Comparison of ENCODE assay signal across 29 cellular contexts in the genomic region with DNA sequence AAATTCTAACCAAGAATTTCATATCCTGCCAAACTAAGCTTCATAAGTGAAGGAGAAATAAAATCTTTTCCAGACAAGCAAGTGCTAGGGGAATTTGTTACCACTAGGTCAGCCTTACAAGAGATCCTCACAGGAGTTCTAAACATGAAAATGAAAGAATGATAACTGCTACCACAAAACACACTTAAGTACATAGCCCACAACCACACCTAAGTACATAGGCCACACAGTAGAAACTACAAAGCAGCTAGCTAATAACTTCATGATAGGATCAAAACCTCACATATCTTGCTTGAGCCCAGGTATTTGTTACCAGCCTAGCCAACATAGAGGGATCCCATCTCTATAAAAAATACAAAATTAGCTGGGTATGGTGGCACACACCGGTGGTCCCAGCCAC.
"Had no signal": no experiment of that assay in that cellular context is flagged by ENCODE, and none has a peak within 500 bp of the region (broad histone marks: within the 10 kb centered on the region; RNA-seq: fewer than 3 reads in every experiment).

No MANE protein-coding gene starts in this region.

- H3K27me3 ChIP-seq: ascending aorta, breast epithelium, cardiac muscle cell, colonic mucosa, esophagus squamous epithelium, gastroesophageal sphincter, heart right ventricle had no signal

- ATAC-seq: activated CD4-positive, CD25-positive, alpha-beta regulatory T cell treated with anti-CD3 and anti-CD28 coated beads, Interleukin-2, amount 50 U/mL, for 24 hours; activated CD8-positive, alpha-beta T cell treated with anti-CD3 and anti-CD28 coated beads for 36 hours; activated T-cell treated with anti-CD3 and anti-CD28 coated beads, Interleukin-2, amount 50 U/mL, for 4 hours; activated T-helper 17 cell treated with anti-CD3 and anti-CD28 coated beads, Interleukin-2, amount 50 U/mL, for 72 hours; gastroesophageal sphincter; heart right ventricle; T-helper 17 cell had no signal

- H3K4me1 ChIP-seq: ascending aorta, breast epithelium, colonic mucosa, gastroesophageal sphincter, heart right ventricle had no signal

- H3K36me3 ChIP-seq: ascending aorta, breast epithelium, cardiac muscle cell, colonic mucosa, esophagus squamous epithelium, gastroesophageal sphincter, heart right ventricle, WERI-Rb-1 had no signal

- DNase-seq: activated B cell treated with CpG ODN at 0.5 μM for 24 hours; activated CD4-positive, alpha-beta T cell treated with anti-CD3 and anti-CD28 coated beads for 48 hours; activated CD4-positive, alpha-beta T cell treated with anti-CD3 and anti-CD28 coated beads, Interleukin-2, amount 50 U/mL, for 1 hour; activated CD4-positive, alpha-beta T cell treated with anti-CD3 and anti-CD28 coated beads, Interleukin-2, amount 50 U/mL, for 48 hours; activated CD8-positive, alpha-beta memory T cell treated with anti-CD3 and anti-CD28 coated beads for 24 hours; activated CD8-positive, alpha-beta T cell treated with anti-CD3 and anti-CD28 coated beads for 36 hours; activated effector memory CD4-positive, alpha-beta T cell treated with Interleukin-2 at 50 U/mL for 16 hours; activated gamma-delta T cell treated with Interleukin-2 at 50 U/mL for 16 hours; activated naive CD4-positive, alpha-beta T cell treated with anti-CD3 and anti-CD28 coated beads, Interleukin-2, amount 50 U/mL, for 16 hours; activated naive CD4-positive, alpha-beta T cell treated with Interleukin-2 at 50 U/mL for 16 hours; activated T-cell treated with anti-CD3 and anti-CD28 coated beads, Interleukin-2, amount 50 U/mL, for 4 hours; central memory CD4-positive, alpha-beta T cell; cerebellar nuclear complex; colonic mucosa; effector CD8-positive, alpha-beta T cell; esophagus squamous epithelium; foreskin melanocyte; heart right ventricle; T-helper 17 cell; T1000; WERI-Rb-1 had no signal

- H3K27ac ChIP-seq: ascending aorta, breast epithelium, cardiac muscle cell, colonic mucosa, esophagus squamous epithelium, gastroesophageal sphincter, heart right ventricle, WERI-Rb-1 had no signal

- H3K4me3 ChIP-seq: ascending aorta, breast epithelium, cardiac muscle cell, colonic mucosa, esophagus squamous epithelium, gastroesophageal sphincter, heart right ventricle had no signal

- FAIRE-seq: endometrium, endothelial cell of umbilical vein had no signal
